ENCODE assay signal across 9 cellular contexts in the genomic region with DNA sequence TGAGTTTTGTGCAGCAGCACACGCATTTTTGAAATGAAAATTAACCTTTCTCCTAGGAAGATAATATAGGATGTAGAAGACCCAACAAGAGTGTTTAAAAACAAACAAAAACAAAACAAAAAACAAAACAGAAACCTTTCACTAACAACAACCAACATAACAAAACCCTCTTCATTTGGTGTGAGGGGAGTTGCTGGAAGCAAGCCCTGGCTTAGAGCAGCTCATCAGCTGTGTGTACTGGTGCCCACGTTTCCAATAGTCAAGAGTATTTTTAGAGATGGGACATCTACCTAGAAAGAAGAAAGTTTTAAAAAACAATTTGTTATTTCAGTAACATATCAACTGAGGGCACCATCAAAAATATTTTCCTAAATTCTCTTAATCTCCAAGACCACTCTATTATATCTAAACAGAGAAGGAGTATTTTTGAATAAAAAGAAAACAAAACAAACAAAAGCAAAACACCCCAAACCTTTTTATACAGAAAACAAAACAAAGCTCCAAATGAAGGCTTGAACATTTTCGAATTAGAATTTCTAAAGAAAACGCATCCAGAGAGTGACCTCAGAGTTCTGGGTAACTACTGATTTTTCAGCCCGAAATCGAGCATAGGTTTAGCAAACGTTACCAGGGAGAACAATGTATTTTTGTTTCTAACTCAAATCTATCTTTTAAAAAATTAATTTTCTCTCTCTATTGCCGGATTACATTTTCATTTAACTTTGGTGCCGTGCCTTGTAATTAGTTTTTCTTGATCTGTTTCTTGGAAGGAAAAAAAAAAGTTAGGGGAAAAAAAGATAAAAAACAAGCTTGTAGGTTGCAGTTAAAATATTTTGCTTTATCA.
DNase-seq lines count a peak whose midpoint lies in the region; ATAC-seq lines count a peak whose summit lies in the region.
"Had no signal": no experiment of that assay in that cellular context is flagged by ENCODE, and none has a peak within 500 bp of the region (broad histone marks: within the 10 kb centered on the region; RNA-seq: fewer than 3 reads in every experiment).

No MANE protein-coding gene starts in this region.

- H3K4me3 Mint-ChIP-seq in activated T-cell treated with anti-CD3 and anti-CD28 coated beads, Interleukin-2, amount 50 U/mL, for 24 hours = peak overlapping the region; percentile 82
- peak overlapping the region; percentile 83 to 87 (median 87) for H3K4me3 Mint-ChIP-seq in T-cell
- H3K4me3 Mint-ChIP-seq in immature natural killer cell = peak overlapping the region; percentile 85 to 97 (median 94)
- peak overlapping the region; percentile 89 to 92 for H3K4me3 Mint-ChIP-seq in stimulated activated naive CD8-positive, alpha-beta T cell treated with anti-CD3 and anti-CD28 coated beads, Interleukin-15, amount 100 ng/mL, for 72 hours

- ATAC-seq in T-cell (replicated peaks in 1 of 4) (no peak), GM21786 (IDR thresholded peaks at IDR 0.05; ENCODE audit: unreplicated experiment) (no peak), GM21619 (IDR thresholded peaks at IDR 0.05; ENCODE audit: unreplicated experiment) (no peak)
- ATAC-seq in stimulated activated naive CD8-positive, alpha-beta T cell treated with anti-CD3 and anti-CD28 coated beads, Interleukin-15, amount 100 ng/mL, for 72 hours = no peak

- peaks cover 18% of the 10 kb centered on the region for H3K4me1 Mint-ChIP-seq in activated T-cell treated with anti-CD3 and anti-CD28 coated beads, Interleukin-2, amount 50 U/mL, for 24 hours (ENCODE audit: low read depth)
- H3K4me1 Mint-ChIP-seq in T-cell (peaks cover 21 to 29% (median 28%) of the 10 kb centered on the region in 3 donors), immature natural killer cell (peaks cover 23 to 36% of the 10 kb centered on the region in 2 donors)
- H3K4me1 Mint-ChIP-seq in stimulated activated naive CD8-positive, alpha-beta T cell treated with anti-CD3 and anti-CD28 coated beads, Interleukin-15, amount 100 ng/mL, for 72 hours = peaks cover 15% of the 10 kb centered on the region

- no peaks in the 10 kb centered on the region for H3K9me3 Mint-ChIP-seq in activated T-cell treated with anti-CD3 and anti-CD28 coated beads, Interleukin-2, amount 50 U/mL, for 24 hours
- H3K9me3 Mint-ChIP-seq in T-cell (no peaks in the 10 kb centered on the region), immature natural killer cell (no peaks in the 10 kb centered on the region)
- H3K9me3 Mint-ChIP-seq in stimulated activated naive CD8-positive, alpha-beta T cell treated with anti-CD3 and anti-CD28 coated beads, Interleukin-15, amount 100 ng/mL, for 72 hours = no peaks in the 10 kb centered on the region

- POLR2A ChIA-PET in T-cell (lab: Charles Lee) = no interaction called here

- no peak overlapping the region for H3K27ac Mint-ChIP-seq in activated T-cell treated with anti-CD3 and anti-CD28 coated beads, Interleukin-2, amount 50 U/mL, for 24 hours
- H3K27ac Mint-ChIP-seq in T-cell = peak overlapping the region in 1 of 2 donors; percentile 16
- H3K27ac Mint-ChIP-seq in immature natural killer cell = peak overlapping the region in 3 of 6 donors; percentile 72 to 83 (median 82)
- H3K27ac Mint-ChIP-seq in stimulated activated naive CD8-positive, alpha-beta T cell treated with anti-CD3 and anti-CD28 coated beads, Interleukin-15, amount 100 ng/mL, for 72 hours = no peak overlapping the region

- peaks cover 75% of the 10 kb centered on the region for H3K27me3 Mint-ChIP-seq in activated T-cell treated with anti-CD3 and anti-CD28 coated beads, Interleukin-2, amount 50 U/mL, for 24 hours
- H3K27me3 Mint-ChIP-seq in T-cell (peaks cover 50 to 71% of the 10 kb centered on the region in 2 donors), immature natural killer cell (ENCODE audit: low read depth in 3 of 3) (peaks cover 22 to 47% (median 33%) of the 10 kb centered on the region in 3 donors)
- H3K27me3 Mint-ChIP-seq in stimulated activated naive CD8-positive, alpha-beta T cell treated with anti-CD3 and anti-CD28 coated beads, Interleukin-15, amount 100 ng/mL, for 72 hours = peaks cover 85% of the 10 kb centered on the region

- CTCF ChIA-PET in T-cell (lab: Charles Lee) = interaction anchor here (0.6 to 3.6 kb wide), 8 partner anchors 8 to 642 kb away, joined by 3 to 30 read pairs (median 4); no protein-coding TSS in a partner anchor

- H3K36me3 Mint-ChIP-seq in activated T-cell treated with anti-CD3 and anti-CD28 coated beads, Interleukin-2, amount 50 U/mL, for 24 hours (ENCODE audit: low read depth) = no peaks in the 10 kb centered on the region
- H3K36me3 Mint-ChIP-seq in T-cell (no peaks in the 10 kb centered on the region), immature natural killer cell (no peaks in the 10 kb centered on the region)

- DNase-seq in activated T-cell treated with anti-CD3 and anti-CD28 coated beads, Interleukin-2, amount 50 U/mL, for 24 hours = no peak
- DNase-seq in activated T-cell treated with anti-CD3 and anti-CD28 coated beads, Interleukin-2, amount 50 U/mL, for 1 hour = no peak
- DNase-seq in T-cell (no peak), immature natural killer cell (no peak), mucosa of gallbladder (ENCODE audit: low spot score) (no peak)
- DNase-seq in stimulated activated naive CD8-positive, alpha-beta T cell treated with anti-CD3 and anti-CD28 coated beads, Interleukin-15, amount 100 ng/mL, for 72 hours = no peak
- DNase-seq: stimulated activated naive CD4-positive, alpha-beta T cell treated with Interleukin-2 at 50 U/mL for 16 hours had no signal
